Comparison of ENCODE assay signal across 9 cellular contexts in genomic region chr19:17679526-17680234, GRCh38. TPM values are rescaled to one million over a fixed set of nuclear protein-coding genes. Genes with fewer than 3 reads are reported as not detected.
DNase-seq lines count a peak whose midpoint lies in the region; ATAC-seq and TF ChIP-seq lines count a peak whose summit lies in the region.
"Had no signal": no experiment of that assay in that cellular context is flagged by ENCODE, and none has a peak within 500 bp of the region (broad histone marks: within the 10 kb centered on the region; RNA-seq: fewer than 3 reads in every experiment).

No MANE protein-coding gene starts in this region.

- H3K27ac ChIP-seq in WERI-Rb-1: peak overlapping the region; percentile 63
- peak overlapping the region; percentile 83 for H3K27ac ChIP-seq in smooth muscle cell (ENCODE audit: low read depth)

- H3K9ac ChIP-seq in smooth muscle cell (ENCODE audit: low read depth): peak overlapping the region; percentile 76

- no peaks in the 10 kb centered on the region for H3K79me2 ChIP-seq in smooth muscle cell (ENCODE audit: low read depth)

- H3K27me3 ChIP-seq in GM06990 (replicated peaks; ENCODE audit: control insufficient read depth, insufficient read depth, low read length) (no peaks in the 10 kb centered on the region; the same call in none of the 2 replicates), WERI-Rb-1 (ENCODE audit: insufficient read depth, low read depth, severe bottlenecking) (no peaks in the 10 kb centered on the region), smooth muscle cell (ENCODE audit: low read depth) (no peaks in the 10 kb centered on the region)

- peaks cover 12% of the 10 kb centered on the region for H3K4me1 ChIP-seq in smooth muscle cell (ENCODE audit: low read depth)

- ATAC-seq in GM18498 (IDR thresholded peaks at IDR 0.05; ENCODE audit: unreplicated experiment) (no peak), GM21381 (IDR thresholded peaks at IDR 0.05; ENCODE audit: unreplicated experiment) (no peak)

- no peaks in the 10 kb centered on the region for H3K9me3 ChIP-seq in WERI-Rb-1 (ENCODE audit: severe bottlenecking)
- H3K9me3 ChIP-seq in smooth muscle cell (replicated peaks; ENCODE audit: low read depth): no peaks in the 10 kb centered on the region

- no peak for DNase-seq in GM06990 (ENCODE audit: extremely low read depth, insufficient read length)
- peak; percentile 31 for DNase-seq in WERI-Rb-1
- DNase-seq in fibroblast of the aortic adventitia (ENCODE audit: low read depth): no peak
- no peak for DNase-seq in smooth muscle cell (lab: John Stamatoyannopoulos, UW; ENCODE audit: unreplicated experiment)
- no peak for DNase-seq in AG08396 (ENCODE audit: low spot score)
- no peak for DNase-seq in UCSD-AML1 (lab: John Stamatoyannopoulos, UW; ENCODE audit: unreplicated experiment)
- DNase-seq: amniotic stem cell had no signal

- H3K4me3 ChIP-seq in GM06990 (replicated peaks; ENCODE audit: low read depth, low read length): peak overlapping the region; percentile 41
- peak overlapping the region; percentile 30 for H3K4me3 ChIP-seq in WERI-Rb-1 (ENCODE audit: low read depth, low read length)
- H3K4me3 ChIP-seq in fibroblast of the aortic adventitia (ENCODE audit: low read depth, low read length): peak overlapping the region; percentile 40
- peak overlapping the region; percentile 38 for H3K4me3 ChIP-seq in smooth muscle cell

- H3F3A ChIP-seq in smooth muscle cell (ENCODE audit: low read depth): no peaks in the 10 kb centered on the region

- TF ChIP-seq CTCF in GM06990 (IDR thresholded peaks at IDR 0.05; ENCODE audit: insufficient read depth, low read length, poor library complexity, severe bottlenecking): no peak
- TF ChIP-seq CTCF in WERI-Rb-1 (IDR thresholded peaks at IDR 0.05; ENCODE audit: low read depth, low read length): no peak
- no peak for TF ChIP-seq CTCF in fibroblast of the aortic adventitia (IDR thresholded peaks at IDR 0.05; ENCODE audit: insufficient read depth, low read length)
- no peak for TF ChIP-seq CTCF in smooth muscle cell (IDR thresholded peaks at IDR 0.05; ENCODE audit: borderline replicate concordance, insufficient read depth, poor library complexity, severe bottlenecking)

- H2AFZ ChIP-seq in smooth muscle cell (ENCODE audit: low read depth): peak overlapping the region; percentile 24

- H4K20me1 ChIP-seq in smooth muscle cell (ENCODE audit: low read depth): no peaks in the 10 kb centered on the region

- H3K36me3 ChIP-seq in GM06990 (ENCODE audit: control insufficient read depth, insufficient read depth, low read length) (no peaks in the 10 kb centered on the region), WERI-Rb-1 (peaks cover 13% of the 10 kb centered on the region), smooth muscle cell (ENCODE audit: low read depth) (no peaks in the 10 kb centered on the region)

- H3K4me2 ChIP-seq in smooth muscle cell: peak overlapping the region; percentile 84

- 32% methylated on average over 8 of the region's 15 CpGs for WGBS in smooth muscle cell (ENCODE audit: low lambda C conversion rate)

RNA-seq across cellular contexts. Expression of gene UNC13A, which starts 8.5 kb away (rescaled TPM):
- 0.27 and 0.49 TPM in 2 replicates for total RNA-seq in fibroblast of the aortic adventitia (ENCODE audit: low replicate concordance)
- 0.63 and 2.1 TPM in 2 replicates for total RNA-seq in smooth muscle cell
- 0.21 and 0.85 TPM in 2 replicates for polyA plus RNA-seq in smooth muscle cell

RNA-seq across cellular contexts. Expression of gene MAP1S, which starts 39.6 kb away (rescaled TPM):
- total RNA-seq in fibroblast of the aortic adventitia (ENCODE audit: low replicate concordance) (14.1 and 19.3 TPM in 2 replicates), smooth muscle cell (10.2 and 11.7 TPM in 2 replicates)
- 55.5 and 62.1 TPM in 2 replicates for polyA plus RNA-seq in smooth muscle cell
